In the genomic region with DNA sequence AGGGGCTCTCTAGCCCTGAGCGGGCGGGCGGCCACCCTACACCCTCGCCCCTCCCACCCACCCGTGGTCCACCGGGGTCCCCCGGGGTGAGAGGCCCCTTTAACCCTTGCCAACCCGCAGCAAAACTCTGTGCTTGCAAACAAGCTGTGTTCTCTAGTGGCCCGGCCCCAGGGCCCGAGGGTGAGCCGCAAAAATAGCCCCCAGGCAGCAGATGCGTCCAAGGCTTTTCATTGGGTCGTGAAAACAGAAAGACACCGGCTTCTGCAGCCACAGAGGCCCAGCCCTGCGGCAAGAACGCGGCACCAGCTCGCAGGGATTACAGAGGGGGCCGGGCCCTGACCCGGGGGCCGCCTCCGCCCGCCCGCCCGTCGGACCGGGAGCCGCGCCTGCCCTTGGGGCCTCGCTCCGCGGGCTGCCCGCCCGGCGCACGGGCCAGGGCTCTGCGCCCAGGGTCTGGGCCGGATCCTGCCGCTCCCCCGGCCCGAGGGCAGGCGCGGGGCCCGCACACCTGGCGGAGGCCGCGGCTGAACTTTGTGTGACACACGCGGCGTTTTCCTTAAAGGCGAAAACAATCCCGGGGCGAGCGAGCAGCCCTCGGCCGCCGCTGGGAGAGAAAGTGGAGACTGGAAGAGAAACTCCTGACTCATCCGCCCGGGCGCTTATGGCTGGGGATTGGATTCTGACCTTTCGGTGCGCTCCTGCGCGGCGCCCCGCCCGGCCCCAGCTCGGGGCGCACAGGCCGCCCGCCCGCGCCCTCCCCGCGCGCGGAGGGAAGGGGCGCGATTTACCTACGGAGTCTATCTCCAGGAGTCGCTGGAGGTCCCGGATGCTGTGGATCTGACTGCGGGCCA, we compare ENCODE assay signal across 8 cellular contexts. TPM values are rescaled to one million over a fixed set of nuclear protein-coding genes. Genes with fewer than 3 reads are reported as not detected.
A peak's percentile ranks its signal among the peaks of the same experiment; 100 is the strongest.
DNase-seq lines count a peak whose midpoint lies in the region; ATAC-seq and TF ChIP-seq lines count a peak whose summit lies in the region.

No MANE protein-coding gene starts in this region.

- intact Hi-C loops in dorsolateral prefrontal cortex (cut with DNase I) (loop anchor here (5.0 to 10.0 kb wide), 2 partner anchors 210 to 358 kb away; partner anchors contain the start of genes DNAAF5 (in 1 of the 2), GET4 (in 1 of the 2) and PRKAR1B (in 1 of the 2)), vagina (cut with DNase I) (loop anchor here (5.0 kb wide), 2 partner anchors 185 to 255 kb away; no protein-coding TSS in a partner anchor)

- H3K4me3 ChIP-seq in dorsolateral prefrontal cortex (peak overlapping the region; percentile 40 to 95 (median 88)), mesodermal cell (ENCODE audit: extremely low read depth, insufficient read depth, low read length, poor library complexity, severe bottlenecking) (peak overlapping the region; percentile 68), vagina (peak overlapping the region; percentile 57 to 63)

- H3K36me3 ChIP-seq in mesodermal cell (ENCODE audit: control insufficient read depth, insufficient read depth, low read length) (peaks cover 14% of the 10 kb centered on the region), vagina (no peaks in the 10 kb centered on the region)

- H3K27me3 ChIP-seq in dorsolateral prefrontal cortex (peaks cover 0 to 11% (median 0%) of the 10 kb centered on the region in 45 donors), vagina (peaks cover 4% of the 10 kb centered on the region)

- TF ChIP-seq CTCF in dorsolateral prefrontal cortex (IDR thresholded peaks at IDR 0.05 in 54 of 56, conservative IDR thresholded peaks at IDR 0.05 in 2 of 56; ENCODE audit: low read depth in 1 of 56, partially characterized antibody in 56 of 56): no peak
- TF ChIP-seq CTCF in vagina (IDR thresholded peaks at IDR 0.05): no peak

- H3K4me1 ChIP-seq in mesodermal cell (ENCODE audit: control insufficient read depth, insufficient read depth, low read length, poor library complexity, severe bottlenecking) (peaks cover 34% of the 10 kb centered on the region), vagina (peaks cover 73% of the 10 kb centered on the region)

- H3K9me3 ChIP-seq in mesodermal cell (ENCODE audit: control insufficient read depth, low read length): no peaks in the 10 kb centered on the region
- no peaks in the 10 kb centered on the region for H3K9me3 ChIP-seq in vagina

- DNase-seq in AG20443 (ENCODE audit: low spot score): peak; percentile 84
- DNase-seq in M059J (ENCODE audit: low read depth): peak; percentile 81
- peak in 2 of 10 donors; percentile 30 to 52 for DNase-seq in dorsolateral prefrontal cortex
- no peak for DNase-seq in vagina (ENCODE audit: extremely low spot score in 2 of 2)
- no peak for DNase-seq in globus pallidus (ENCODE audit: low spot score)

- ATAC-seq in GM21717 (IDR thresholded peaks at IDR 0.05; ENCODE audit: unreplicated experiment) (no peak), GM19452 (IDR thresholded peaks at IDR 0.05; ENCODE audit: unreplicated experiment) (no peak)

- peak overlapping the region in 54 of 59 donors; percentile 3 to 99 (median 77) for H3K27ac ChIP-seq in dorsolateral prefrontal cortex
- H3K27ac ChIP-seq in mesodermal cell (ENCODE audit: low read depth, low read length, severe bottlenecking): no peak overlapping the region
- peak overlapping the region; percentile 85 for H3K27ac ChIP-seq in vagina

- no peak for TF ChIP-seq POLR2A in vagina (IDR thresholded peaks at IDR 0.05)

- 1 to 3% methylated on average over 60 to 72 of the region's 83 CpGs for WGBS in mesodermal cell (ENCODE audit: insufficient coverage in 2 of 2), 2 experiments

RNA-seq across cellular contexts. Expression of gene PDGFA, which starts 2.8 kb away (rescaled TPM):
- total RNA-seq in M059J (2014; rRNA removed; shearing (Covaris generic)): 2.5 and 6.3 TPM in 2 replicates
- 100 to 1,000 TPM in 1 of 120 experiments, 10 to 100 TPM in 119; 30.5 to 103 (median 48.6) TPM for total RNA-seq in dorsolateral prefrontal cortex
- polyA plus RNA-seq in mesodermal cell (2013, experiment 1 of 2): 37.0 TPM
- 32.3 TPM for polyA plus RNA-seq in mesodermal cell (2013, experiment 2 of 2)
- total RNA-seq in vagina: 31.2 TPM

Comparison
In these comparisons a context has a peak if more than half of its experiments do, and no peak if none do; other contexts are left out.
1. DNase-seq: peak in AG20443 (single experiment) and M059J (single experiment); none in vagina (0 of 2) and globus pallidus (single experiment).
2. Peak in every context shown above with its lines, with median percentiles within 50 percentile points of each other: H3K4me3 ChIP-seq.